Comparison of ENCODE assay signal across 6 cellular contexts in the genomic region with DNA sequence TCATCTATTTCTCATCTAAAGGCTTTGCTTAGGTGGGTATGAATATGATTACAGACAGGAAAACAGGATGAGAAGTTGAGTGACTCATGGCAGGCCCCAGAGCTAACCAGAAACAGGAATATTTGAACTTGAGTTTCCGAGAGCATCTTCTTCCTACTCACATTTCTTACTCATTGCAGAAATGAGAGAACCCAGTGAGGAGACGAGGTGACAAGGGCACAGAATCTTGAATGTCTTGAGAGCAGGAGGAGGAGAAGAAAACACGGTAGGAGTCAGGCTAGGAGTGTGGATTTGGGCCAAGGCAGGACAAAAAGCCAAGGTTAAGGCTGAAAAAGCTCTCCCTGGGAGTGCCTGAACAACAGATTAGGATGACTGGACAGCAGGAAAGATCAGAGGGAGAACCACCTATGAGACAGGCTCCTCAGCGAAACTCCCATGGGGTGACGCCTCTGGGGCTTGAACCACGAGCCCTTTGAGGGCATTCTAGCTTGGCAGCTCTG. TPM values are rescaled to one million over a fixed set of nuclear protein-coding genes. Genes with fewer than 3 reads are reported as not detected.
DNase-seq lines count a peak whose midpoint lies in the region; ATAC-seq and TF ChIP-seq lines count a peak whose summit lies in the region.

No MANE protein-coding gene starts in this region.

- peak overlapping the region; percentile 95 for H3K27ac Mint-ChIP-seq in activated CD8-positive, alpha-beta T cell treated with anti-CD3 and anti-CD28 coated beads, Interleukin-2, amount 10 ng/mL, durations not matched to agents 7 days and 5 days

- peak overlapping the region; percentile 26 to 94 for H3K27ac ChIP-seq in left lung
- no peak overlapping the region for H3K27ac ChIP-seq in hepatocyte

- peak overlapping the region; percentile 45 for H3K4me3 Mint-ChIP-seq in activated CD8-positive, alpha-beta T cell treated with anti-CD3 and anti-CD28 coated beads, Interleukin-2, amount 10 ng/mL, durations not matched to agents 7 days and 5 days

- no peaks in the 10 kb centered on the region for H3K9me3 ChIP-seq in left lung
- no peaks in the 10 kb centered on the region for H3K9me3 ChIP-seq in hepatocyte (ENCODE audit: low read depth)

- TF ChIP-seq CTCF in GM12865 (IDR thresholded peaks at IDR 0.05; ENCODE audit: insufficient read depth, low read depth, low read length, missing control alignments), result no peak
- no peak for TF ChIP-seq CTCF in left lung (IDR thresholded peaks at IDR 0.05)
- TF ChIP-seq CTCF in hepatocyte (IDR thresholded peaks at IDR 0.05; ENCODE audit: poor library complexity), result no peak

- H3K27me3 ChIP-seq in left lung, result no peaks in the 10 kb centered on the region
- H3K27me3 ChIP-seq in hepatocyte, result no peaks in the 10 kb centered on the region

- CTCF ChIA-PET in activated CD8-positive, alpha-beta T cell treated with anti-CD3 and anti-CD28 coated beads, Interleukin-2, amount 10 ng/mL, durations not matched to agents 7 days and 5 days (lab: Charles Lee), result interaction anchor here (0.9 to 4.7 kb wide), 6 partner anchors 9 to 226 kb away, joined by 3 to 34 read pairs (median 6); no protein-coding TSS in a partner anchor

- no peaks in the 10 kb centered on the region for H3K27me3 Mint-ChIP-seq in activated CD8-positive, alpha-beta T cell treated with anti-CD3 and anti-CD28 coated beads, Interleukin-2, amount 10 ng/mL, durations not matched to agents 7 days and 5 days (ENCODE audit: low read depth)

- H3K4me3 ChIP-seq in GM12865 (ENCODE audit: low read depth, low read length) (no peak overlapping the region), left lung (no peak overlapping the region), hepatocyte (no peak overlapping the region)

- peaks cover 25% of the 10 kb centered on the region for H3K36me3 Mint-ChIP-seq in activated CD8-positive, alpha-beta T cell treated with anti-CD3 and anti-CD28 coated beads, Interleukin-2, amount 10 ng/mL, durations not matched to agents 7 days and 5 days (ENCODE audit: low read depth)

- 86% methylated on average over 6 of the region's 6 CpGs for WGBS in hepatocyte (ENCODE audit: low lambda C conversion rate, missing lambda C conversion rate)

- DNase-seq in GM12865 (ENCODE audit: low read depth), result peak; percentile 63
- DNase-seq in activated CD8-positive, alpha-beta T cell treated with anti-CD3 and anti-CD28 coated beads, Interleukin-2, amount 10 ng/mL, durations not matched to agents 7 days and 5 days, result no peak
- DNase-seq in left lung, result no peak
- no peak for DNase-seq in anterior cingulate cortex (lab: John Stamatoyannopoulos, UW)
- no peak for DNase-seq in hepatocyte (ENCODE audit: low spot score)

- intact Hi-C loops in left lung (cut with DNase I), result no loop called here

- ATAC-seq in activated CD8-positive, alpha-beta T cell treated with anti-CD3 and anti-CD28 coated beads, Interleukin-2, amount 10 ng/mL, durations not matched to agents 7 days and 5 days, result no peak
- no peak for ATAC-seq in left lung
- no peak for ATAC-seq in HG02885 (IDR thresholded peaks at IDR 0.05; ENCODE audit: poor library complexity, unreplicated experiment)

- peaks cover 16 to 63% of the 10 kb centered on the region in 2 donors for H3K4me1 ChIP-seq in left lung
- H3K4me1 ChIP-seq in hepatocyte (ENCODE audit: insufficient read depth), result peaks cover 7% of the 10 kb centered on the region

- peaks cover 41% of the 10 kb centered on the region for H3K4me1 Mint-ChIP-seq in activated CD8-positive, alpha-beta T cell treated with anti-CD3 and anti-CD28 coated beads, Interleukin-2, amount 10 ng/mL, durations not matched to agents 7 days and 5 days (ENCODE audit: low read depth)

- POLR2A ChIA-PET in activated CD8-positive, alpha-beta T cell treated with anti-CD3 and anti-CD28 coated beads, Interleukin-2, amount 10 ng/mL, durations not matched to agents 7 days and 5 days (lab: Charles Lee), result interaction anchor here (0.9 to 1.6 kb wide), 5 partner anchors 8 to 74 kb away, joined by 3 to 8 read pairs (median 3); no protein-coding TSS in a partner anchor

- H3K79me2 ChIP-seq in hepatocyte, result peaks cover 16% of the 10 kb centered on the region

- H3K36me3 ChIP-seq in left lung (no peaks in the 10 kb centered on the region), hepatocyte (replicated peaks; ENCODE audit: insufficient read depth, low read depth) (no peaks in the 10 kb centered on the region)

- H3K4me2 ChIP-seq in hepatocyte, result no peak overlapping the region

- no peaks in the 10 kb centered on the region for H3K9me3 Mint-ChIP-seq in activated CD8-positive, alpha-beta T cell treated with anti-CD3 and anti-CD28 coated beads, Interleukin-2, amount 10 ng/mL, durations not matched to agents 7 days and 5 days (ENCODE audit: insufficient read depth)

- H4K20me1 ChIP-seq in hepatocyte (ENCODE audit: insufficient read depth, poor library complexity, severe bottlenecking), result peaks cover 6% of the 10 kb centered on the region

- no peaks in the 10 kb centered on the region for H3K9me2 ChIP-seq in hepatocyte (replicated peaks; ENCODE audit: insufficient read depth)

- H2AFZ ChIP-seq in hepatocyte, result no peak overlapping the region

RNA-seq across cellular contexts. Expression of a gene that starts 3.0 kb away (rescaled TPM):
- 100 to 1,000 TPM; 517 to 529 TPM for total RNA-seq in activated CD8-positive, alpha-beta T cell treated with anti-CD3 and anti-CD28 coated beads, Interleukin-2, amount 10 ng/mL, durations not matched to agents 7 days and 5 days
- total RNA-seq in left lung (100 to 1,000 TPM; 209 to 236 TPM), hepatocyte (204 and 214 TPM in 2 replicates)
- polyA plus RNA-seq in hepatocyte, result 239 and 254 TPM in 2 replicates

RNA-seq across cellular contexts. Expression of a gene that starts 21.8 kb away (rescaled TPM):
- total RNA-seq in activated CD8-positive, alpha-beta T cell treated with anti-CD3 and anti-CD28 coated beads, Interleukin-2, amount 10 ng/mL, durations not matched to agents 7 days and 5 days, result 10 to 100 TPM; 30.9 to 35.6 TPM
- total RNA-seq in left lung (10 to 100 TPM; 21.2 to 40.4 TPM), hepatocyte (8.5 and 10.6 TPM in 2 replicates)
- 19.6 and 20.6 TPM in 2 replicates for polyA plus RNA-seq in hepatocyte

RNA-seq across cellular contexts. Expression of a gene that starts 22.8 kb away (rescaled TPM):
- total RNA-seq in activated CD8-positive, alpha-beta T cell treated with anti-CD3 and anti-CD28 coated beads, Interleukin-2, amount 10 ng/mL, durations not matched to agents 7 days and 5 days, result 10 to 100 TPM; 47.1 to 48.2 TPM
- 10 to 100 TPM; 27.2 to 30.4 TPM for total RNA-seq in left lung
- 34.7 and 40.0 TPM in 2 replicates for total RNA-seq in hepatocyte
- polyA plus RNA-seq in hepatocyte, result 39.1 and 51.7 TPM in 2 replicates

RNA-seq across cellular contexts. Expression of a gene that starts 23.0 kb away (rescaled TPM):
- 10 to 100 TPM; 35.8 to 36.2 TPM for total RNA-seq in activated CD8-positive, alpha-beta T cell treated with anti-CD3 and anti-CD28 coated beads, Interleukin-2, amount 10 ng/mL, durations not matched to agents 7 days and 5 days
- total RNA-seq in left lung (10 to 100 TPM; 61.5 to 65.2 TPM), hepatocyte (54.4 and 57.0 TPM in 2 replicates)
- polyA plus RNA-seq in hepatocyte, result 81.9 and 86.8 TPM in 2 replicates
